In the genomic region with DNA sequence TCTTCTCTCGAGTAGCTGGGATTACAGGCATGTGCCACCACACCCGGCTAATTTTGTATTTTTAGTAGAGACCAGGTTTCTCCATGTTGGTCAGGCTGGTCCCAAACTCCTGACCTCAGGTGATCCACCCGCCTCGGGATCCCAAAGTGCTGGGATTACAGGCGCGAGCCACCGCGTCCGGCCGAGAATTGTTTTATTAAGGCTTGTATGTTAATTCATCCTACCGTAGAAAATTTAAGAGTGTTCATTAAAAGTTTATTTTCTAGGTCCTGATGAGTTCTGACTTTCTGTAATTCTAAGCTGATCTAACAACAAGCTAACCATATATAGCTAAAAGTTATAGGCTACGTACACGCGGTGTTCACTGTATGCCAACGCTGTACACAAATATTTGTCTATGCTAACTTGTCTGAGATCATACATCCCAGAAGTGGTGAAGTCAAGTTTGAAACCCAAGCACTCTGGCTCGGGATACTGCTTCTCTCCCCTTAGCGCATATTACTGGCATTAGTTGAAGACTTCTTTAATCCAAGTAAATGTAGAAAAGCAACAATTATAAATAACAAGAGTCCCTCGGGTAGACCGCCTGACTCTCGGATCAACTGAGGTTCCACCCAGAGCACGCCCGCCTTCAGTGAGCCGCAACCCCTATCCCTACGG, we compare ENCODE assay signal across 8 cellular contexts. TPM values are rescaled to one million over a fixed set of nuclear protein-coding genes. Genes with fewer than 3 reads are reported as not detected.
DNase-seq lines count a peak whose midpoint lies in the region; ATAC-seq and TF ChIP-seq lines count a peak whose summit lies in the region.

No MANE protein-coding gene starts in this region.

- H3F3A ChIP-seq in neural cell (ENCODE audit: insufficient read depth, low read length, poor library complexity, severe bottlenecking), result peaks cover 7% of the 10 kb centered on the region

- H3K27ac ChIP-seq in fibroblast of lung (ENCODE audit: insufficient read depth, low read length) (peak overlapping the region; percentile 77), neural cell (ENCODE audit: low read length) (peak overlapping the region; percentile 83)

- peaks cover 17% of the 10 kb centered on the region for H3K4me1 Mint-ChIP-seq in T-helper 1 cell treated with Interleukin-12 subunit alpha and Interleukin-12 subunit beta and Interleukin-4 antibody, amounts not matched to agents 30 μg/mL and 1 μg/mL, for 36 hours (ENCODE audit: low read depth)

- H3K27me3 Mint-ChIP-seq in T-helper 1 cell treated with Interleukin-12 subunit alpha and Interleukin-12 subunit beta and Interleukin-4 antibody, amounts not matched to agents 30 μg/mL and 1 μg/mL, for 36 hours (ENCODE audit: low read depth), result peaks cover 15% of the 10 kb centered on the region

- H3K36me3 ChIP-seq in fibroblast of lung (ENCODE audit: control insufficient read depth, insufficient read depth, low read length), result no peaks in the 10 kb centered on the region
- H3K36me3 ChIP-seq in neural cell (ENCODE audit: insufficient read depth, low read length), result no peaks in the 10 kb centered on the region

- peak overlapping the region; percentile 94 for H3K27ac Mint-ChIP-seq in T-helper 1 cell treated with Interleukin-12 subunit alpha and Interleukin-12 subunit beta and Interleukin-4 antibody, amounts not matched to agents 30 μg/mL and 1 μg/mL, for 36 hours

- DNase-seq in EL (peak; percentile 49), HT-29 (ENCODE audit: low spot score) (peak; percentile 81), fibroblast of lung (ENCODE audit: low read depth in 2 of 2) (peak; percentile 61 to 78), NCI-H2081 treated with DMSO at 0.1 percent for 48 hours (lab: John Stamatoyannopoulos, UW) (no peak), NK-92 (lab: John Stamatoyannopoulos, UW; ENCODE audit: unreplicated experiment) (no peak)

- peaks cover 2% of the 10 kb centered on the region for H3K4me1 ChIP-seq in fibroblast of lung (ENCODE audit: control insufficient read depth, extremely low read depth, insufficient read depth, low read length)

- H3K4me3 Mint-ChIP-seq in T-helper 1 cell treated with Interleukin-12 subunit alpha and Interleukin-12 subunit beta and Interleukin-4 antibody, amounts not matched to agents 30 μg/mL and 1 μg/mL, for 36 hours, result peak overlapping the region; percentile 94

- H3K27me3 ChIP-seq in fibroblast of lung (ENCODE audit: control insufficient read depth, insufficient read depth, low read length), result no peaks in the 10 kb centered on the region
- no peaks in the 10 kb centered on the region for H3K27me3 ChIP-seq in neural cell (ENCODE audit: insufficient read depth, low read depth, low read length)

- H3K4me2 ChIP-seq in fibroblast of lung (ENCODE audit: extremely low read depth, insufficient read depth, low read length), result peak overlapping the region; percentile 69
- peak overlapping the region; percentile 57 for H3K4me2 ChIP-seq in neural cell (ENCODE audit: low read length)

- peak overlapping the region; percentile 83 to 91 (median 88) for H3K4me3 ChIP-seq in fibroblast of lung (replicated peaks in 1 of 4; ENCODE audit: control extremely low read depth in 1 of 4, insufficient read depth in 1 of 4, low read depth in 3 of 4, low read length in 4 of 4)
- peak overlapping the region; percentile 96 for H3K4me3 ChIP-seq in neural cell (ENCODE audit: low read length)

- no peaks in the 10 kb centered on the region for H3K9me3 Mint-ChIP-seq in T-helper 1 cell treated with Interleukin-12 subunit alpha and Interleukin-12 subunit beta and Interleukin-4 antibody, amounts not matched to agents 30 μg/mL and 1 μg/mL, for 36 hours

- no peak for TF ChIP-seq EP300 in neural cell (conservative IDR thresholded peaks at IDR 0.05; ENCODE audit: poor library complexity, severe bottlenecking)

- H3K36me3 Mint-ChIP-seq in T-helper 1 cell treated with Interleukin-12 subunit alpha and Interleukin-12 subunit beta and Interleukin-4 antibody, amounts not matched to agents 30 μg/mL and 1 μg/mL, for 36 hours (ENCODE audit: low read depth), result peaks cover 18% of the 10 kb centered on the region

- no peak for TF ChIP-seq RAD21 in neural cell (conservative IDR thresholded peaks at IDR 0.05)

- H3K9me3 ChIP-seq in fibroblast of lung (ENCODE audit: control insufficient read depth, insufficient read depth, low read depth, low read length), result no peaks in the 10 kb centered on the region
- H3K9me3 ChIP-seq in neural cell (ENCODE audit: low read length), result no peaks in the 10 kb centered on the region

- peak overlapping the region; percentile 85 for H2AFZ ChIP-seq in fibroblast of lung (ENCODE audit: low read length)
- H2AFZ ChIP-seq in neural cell (ENCODE audit: low read depth, low read length), result peak overlapping the region; percentile 65

- no peaks in the 10 kb centered on the region for H3K9me2 ChIP-seq in neural cell (ENCODE audit: insufficient read depth, low read length)

- ATAC-seq in GM21515 (IDR thresholded peaks at IDR 0.05; ENCODE audit: unreplicated experiment), result peak; percentile 39

- TF ChIP-seq CTCF in fibroblast of lung (conservative IDR thresholded peaks at IDR 0.05 in 1 of 2, IDR thresholded peaks at IDR 0.05 in 1 of 2; ENCODE audit: low read depth in 1 of 2, low read length in 2 of 2), result no peak
- no peak for TF ChIP-seq CTCF in neural cell (IDR thresholded peaks at IDR 0.05; ENCODE audit: poor library complexity, severe bottlenecking)

- H4K20me1 ChIP-seq in fibroblast of lung (ENCODE audit: control insufficient read depth, extremely low read depth, insufficient read depth, low read length) (no peaks in the 10 kb centered on the region), neural cell (ENCODE audit: insufficient read depth) (no peaks in the 10 kb centered on the region)

- H3K79me2 ChIP-seq in fibroblast of lung (ENCODE audit: control insufficient read depth, insufficient read depth, low read length) (peaks cover 42% of the 10 kb centered on the region), neural cell (replicated peaks; ENCODE audit: insufficient read depth, low read length) (peaks cover 34% of the 10 kb centered on the region)

- H3K9ac ChIP-seq in fibroblast of lung (ENCODE audit: insufficient read depth, low read length) (peak overlapping the region; percentile 90), neural cell (ENCODE audit: low read length) (peak overlapping the region; percentile 87)

TF ChIP-seq in neural cell, 6 proteins besides CTCF, POLR2A, EP300 and RAD21:
- TF ChIP-seq SMC3 (conservative IDR thresholded peaks at IDR 0.05; ENCODE audit: poor library complexity), result no peak
- TF ChIP-seq TAF1 (IDR thresholded peaks at IDR 0.05; ENCODE audit: low read depth), result no peak
- TF ChIP-seq, protein P1, sequence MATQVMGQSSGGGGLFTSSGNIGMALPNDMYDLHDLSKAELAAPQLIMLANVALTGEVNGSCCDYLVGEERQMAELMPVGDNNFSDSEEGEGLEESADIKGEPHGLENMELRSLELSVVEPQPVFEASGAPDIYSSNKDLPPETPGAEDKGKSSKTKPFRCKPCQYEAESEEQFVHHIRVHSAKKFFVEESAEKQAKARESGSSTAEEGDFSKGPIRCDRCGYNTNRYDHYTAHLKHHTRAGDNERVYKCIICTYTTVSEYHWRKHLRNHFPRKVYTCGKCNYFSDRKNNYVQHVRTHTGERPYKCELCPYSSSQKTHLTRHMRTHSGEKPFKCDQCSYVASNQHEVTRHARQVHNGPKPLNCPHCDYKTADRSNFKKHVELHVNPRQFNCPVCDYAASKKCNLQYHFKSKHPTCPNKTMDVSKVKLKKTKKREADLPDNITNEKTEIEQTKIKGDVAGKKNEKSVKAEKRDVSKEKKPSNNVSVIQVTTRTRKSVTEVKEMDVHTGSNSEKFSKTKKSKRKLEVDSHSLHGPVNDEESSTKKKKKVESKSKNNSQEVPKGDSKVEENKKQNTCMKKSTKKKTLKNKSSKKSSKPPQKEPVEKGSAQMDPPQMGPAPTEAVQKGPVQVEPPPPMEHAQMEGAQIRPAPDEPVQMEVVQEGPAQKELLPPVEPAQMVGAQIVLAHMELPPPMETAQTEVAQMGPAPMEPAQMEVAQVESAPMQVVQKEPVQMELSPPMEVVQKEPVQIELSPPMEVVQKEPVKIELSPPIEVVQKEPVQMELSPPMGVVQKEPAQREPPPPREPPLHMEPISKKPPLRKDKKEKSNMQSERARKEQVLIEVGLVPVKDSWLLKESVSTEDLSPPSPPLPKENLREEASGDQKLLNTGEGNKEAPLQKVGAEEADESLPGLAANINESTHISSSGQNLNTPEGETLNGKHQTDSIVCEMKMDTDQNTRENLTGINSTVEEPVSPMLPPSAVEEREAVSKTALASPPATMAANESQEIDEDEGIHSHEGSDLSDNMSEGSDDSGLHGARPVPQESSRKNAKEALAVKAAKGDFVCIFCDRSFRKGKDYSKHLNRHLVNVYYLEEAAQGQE (IDR thresholded peaks at IDR 0.05; ENCODE audit: borderline replicate concordance), result no peak

RNA-seq across cellular contexts. Expression of gene MRPS35, which starts 0.6 kb away (rescaled TPM):
- 61.5 and 63.1 TPM in 2 replicates for total RNA-seq in HT-29 (2014; rRNA removed; shearing (Covaris generic))
- total RNA-seq in fibroblast of lung, result 47.5 and 52.5 TPM in 2 replicates
- polyA plus RNA-seq in fibroblast of lung (70.1 and 70.7 TPM in 2 replicates), neural cell (105 and 106 TPM in 2 replicates)
- polyA plus RNA-seq in fibroblast of lung (2012), result 34.5 and 38.3 TPM in 2 replicates
- polyA minus RNA-seq in fibroblast of lung (ENCODE audit: low replicate concordance) (1.3 and 7.4 TPM in 2 replicates), neural cell (78.4 and 80.3 TPM in 2 replicates)

RNA-seq across cellular contexts. Expression of gene REP15, which starts 13.8 kb away (rescaled TPM):
- 0.38 and 0.57 TPM in 2 replicates for total RNA-seq in HT-29 (2014; rRNA removed; shearing (Covaris generic))
- 0.77 and 0.99 TPM in 2 replicates for total RNA-seq in fibroblast of lung
- polyA plus RNA-seq in fibroblast of lung (0.78 and 0.95 TPM in 2 replicates), neural cell (0.88 TPM in 1 of 2 replicates, not detected in the other)
- 0.49 and 0.97 TPM in 2 replicates for polyA plus RNA-seq in fibroblast of lung (2012)
- polyA minus RNA-seq in fibroblast of lung (ENCODE audit: low replicate concordance) (0.39 TPM in 1 of 2 replicates, not detected in the other), neural cell (1.5 and 2.7 TPM in 2 replicates)

Comparison
In these comparisons a context has a peak if more than half of its experiments do, and no peak if none do; other contexts are left out.
1. DNase-seq: peak in EL (single experiment), HT-29 (single experiment) and fibroblast of lung (2 of 2); none in NCI-H2081 treated with DMSO at 0.1 percent for 48 hours (single experiment) and NK-92 (single experiment).